ENCODE assay signal across 1 cellular context in the genomic region with DNA sequence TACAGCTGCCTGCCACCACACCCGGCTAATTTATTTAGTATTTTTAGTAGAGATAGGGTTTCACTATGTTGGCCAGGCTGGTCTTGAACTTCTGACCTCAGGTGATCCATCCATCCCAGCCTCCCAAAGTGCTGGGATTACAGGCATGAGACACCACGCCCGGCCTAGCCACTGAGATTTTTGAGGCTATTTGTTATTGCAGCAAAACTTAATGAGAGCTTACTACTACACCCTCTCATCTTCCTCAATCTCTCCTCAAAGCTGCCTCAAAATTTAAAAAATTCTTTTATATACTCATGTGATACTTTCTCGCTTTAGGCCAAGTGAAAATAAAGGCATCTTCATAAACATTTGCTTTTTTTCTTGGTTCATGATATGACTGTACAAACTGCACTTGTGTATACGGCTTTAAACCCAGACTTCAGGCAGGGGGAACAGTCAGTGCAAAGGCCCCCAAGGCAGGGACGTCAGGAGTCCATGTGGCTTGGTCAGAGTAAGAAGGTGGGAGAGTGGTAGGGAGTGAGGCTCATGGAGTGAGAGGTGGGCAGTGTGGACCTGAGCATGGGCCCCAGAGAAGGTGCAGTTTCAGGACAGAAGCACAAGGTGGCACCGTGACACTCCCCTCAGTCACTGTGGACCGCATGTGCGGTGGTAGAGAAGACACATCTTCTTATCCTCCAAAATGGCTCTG.
TF ChIP-seq lines count a peak whose summit lies in the region.

No MANE protein-coding gene starts in this region.

TF ChIP-seq in SK-N-SH, 30 proteins besides CTCF, POLR2A, EP300 and RAD21 (continued from another document):
- TF ChIP-seq, protein P1, sequence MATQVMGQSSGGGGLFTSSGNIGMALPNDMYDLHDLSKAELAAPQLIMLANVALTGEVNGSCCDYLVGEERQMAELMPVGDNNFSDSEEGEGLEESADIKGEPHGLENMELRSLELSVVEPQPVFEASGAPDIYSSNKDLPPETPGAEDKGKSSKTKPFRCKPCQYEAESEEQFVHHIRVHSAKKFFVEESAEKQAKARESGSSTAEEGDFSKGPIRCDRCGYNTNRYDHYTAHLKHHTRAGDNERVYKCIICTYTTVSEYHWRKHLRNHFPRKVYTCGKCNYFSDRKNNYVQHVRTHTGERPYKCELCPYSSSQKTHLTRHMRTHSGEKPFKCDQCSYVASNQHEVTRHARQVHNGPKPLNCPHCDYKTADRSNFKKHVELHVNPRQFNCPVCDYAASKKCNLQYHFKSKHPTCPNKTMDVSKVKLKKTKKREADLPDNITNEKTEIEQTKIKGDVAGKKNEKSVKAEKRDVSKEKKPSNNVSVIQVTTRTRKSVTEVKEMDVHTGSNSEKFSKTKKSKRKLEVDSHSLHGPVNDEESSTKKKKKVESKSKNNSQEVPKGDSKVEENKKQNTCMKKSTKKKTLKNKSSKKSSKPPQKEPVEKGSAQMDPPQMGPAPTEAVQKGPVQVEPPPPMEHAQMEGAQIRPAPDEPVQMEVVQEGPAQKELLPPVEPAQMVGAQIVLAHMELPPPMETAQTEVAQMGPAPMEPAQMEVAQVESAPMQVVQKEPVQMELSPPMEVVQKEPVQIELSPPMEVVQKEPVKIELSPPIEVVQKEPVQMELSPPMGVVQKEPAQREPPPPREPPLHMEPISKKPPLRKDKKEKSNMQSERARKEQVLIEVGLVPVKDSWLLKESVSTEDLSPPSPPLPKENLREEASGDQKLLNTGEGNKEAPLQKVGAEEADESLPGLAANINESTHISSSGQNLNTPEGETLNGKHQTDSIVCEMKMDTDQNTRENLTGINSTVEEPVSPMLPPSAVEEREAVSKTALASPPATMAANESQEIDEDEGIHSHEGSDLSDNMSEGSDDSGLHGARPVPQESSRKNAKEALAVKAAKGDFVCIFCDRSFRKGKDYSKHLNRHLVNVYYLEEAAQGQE (IDR thresholded peaks at IDR 0.05; ENCODE audit: low read depth, low read length): no peak
- TF ChIP-seq, protein P2, sequence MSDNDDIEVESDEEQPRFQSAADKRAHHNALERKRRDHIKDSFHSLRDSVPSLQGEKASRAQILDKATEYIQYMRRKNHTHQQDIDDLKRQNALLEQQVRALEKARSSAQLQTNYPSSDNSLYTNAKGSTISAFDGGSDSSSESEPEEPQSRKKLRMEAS (IDR thresholded peaks at IDR 0.05; ENCODE audit: low read depth): peak; percentile 60; the same call in 1 of the 2 replicates
- TF ChIP-seq TEAD4 (IDR thresholded peaks at IDR 0.05; ENCODE audit: borderline replicate concordance, insufficient read depth): no peak
